In genomic region chr6:109864050-109864449, GRCh38 we compare ENCODE assay signal across 36 cellular contexts.
"Had no signal": no experiment of that assay in that cellular context is flagged by ENCODE, and none has a peak within 500 bp of the region (broad histone marks: within the 10 kb centered on the region; RNA-seq: fewer than 3 reads in every experiment).

No MANE protein-coding gene starts in this region.

- H3K36me3 ChIP-seq: MG63 had no signal

- H3K27me3 ChIP-seq: MG63 had no signal

- H3K9me3 ChIP-seq: MG63 had no signal

- DNase-seq: Kasumi-1, MG63, MM.1S, MV-4-11, NCI-H1048, NCI-H1092, NCI-H1092 treated with DMSO at 0.1 percent for 48 hours, NCI-H1105, NCI-H1105 treated with DMSO at 0.1 percent for 48 hours, NCI-H1417, NCI-H1417 treated with DMSO at 0.1 percent for 48 hours, NCI-H1436, NCI-H1436 treated with DMSO at 0.1 percent for 48 hours, NCI-H146, NCI-H1694, NCI-H1694 treated with DMSO at 0.1 percent for 48 hours, NCI-H187, NCI-H187 treated with DMSO at 0.1 percent for 48 hours, NCI-H1930, NCI-H2029, NCI-H2029 treated with DMSO at 0.1 percent for 48 hours, NCI-H2081, NCI-H2081 treated with DMSO at 0.1 percent for 48 hours, NCI-H2107, NCI-H2171, NCI-H2171 treated with DMSO at 0.1 percent for 48 hours, NCI-H2227 treated with DMSO at 0.1 percent for 48 hours, NCI-H226, NCI-H345, NCI-H446, NCI-H446 treated with DMSO at 0.1 percent for 48 hours, NCI-H510A, NCI-H510A treated with DMSO at 0.1 percent for 48 hours, NCI-H524, NCI-H524 treated with DMSO at 0.1 percent for 48 hours, NCI-H526 had no signal

- H3K4me3 ChIP-seq: MG63 had no signal
